ENCODE assay signal across 22 cellular contexts in the genomic region with DNA sequence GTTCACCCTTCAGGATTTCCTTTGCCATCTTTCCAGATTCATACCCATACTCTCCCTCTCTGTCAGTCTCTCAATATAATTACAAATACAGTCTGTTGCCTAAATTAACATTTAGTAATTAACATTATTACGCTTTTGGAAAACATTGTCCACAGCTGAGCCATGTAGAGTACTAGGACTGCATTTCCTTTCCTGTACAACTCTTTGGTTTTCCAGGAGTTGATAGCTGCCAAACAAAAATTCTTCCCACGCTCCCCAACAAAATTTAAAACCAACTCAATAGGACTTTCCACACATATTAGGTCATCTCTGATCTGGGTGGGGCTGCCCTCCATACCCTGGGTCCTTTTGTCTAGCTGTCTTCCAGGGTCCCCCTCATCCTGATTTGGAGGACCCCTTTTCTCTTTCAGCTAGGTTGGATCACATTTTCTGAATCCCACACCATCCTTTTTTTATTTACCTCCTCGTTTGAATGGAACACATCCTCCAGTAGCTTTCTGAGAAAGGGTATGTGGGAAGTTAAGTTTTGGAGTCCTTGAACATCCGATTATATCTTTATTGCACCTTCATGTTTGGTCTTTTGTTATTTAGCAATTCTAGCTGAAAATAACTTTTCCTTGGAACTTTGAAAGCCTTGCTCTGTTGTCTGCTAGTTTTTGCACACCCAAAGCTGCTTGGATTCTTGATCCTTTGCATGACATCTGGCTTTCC. TPM values are rescaled to one million over a fixed set of nuclear protein-coding genes. Genes with fewer than 3 reads are reported as not detected.
"Had no signal": no experiment of that assay in that cellular context is flagged by ENCODE, and none has a peak within 500 bp of the region (broad histone marks: within the 10 kb centered on the region; RNA-seq: fewer than 3 reads in every experiment).

No MANE protein-coding gene starts in this region.

- ATAC-seq: T-cell had no signal

- DNase-seq: Karpas-422, KG1, MG63, NCI-H1092, NCI-H1105 treated with DMSO at 0.1 percent for 48 hours, NCI-H1417 treated with DMSO at 0.1 percent for 48 hours, NCI-H146, NCI-H1694 treated with DMSO at 0.1 percent for 48 hours, NCI-H1930, NCI-H2227 treated with DMSO at 0.1 percent for 48 hours, NCI-H446, NCI-H510A, NCI-H524 treated with DMSO at 0.1 percent for 48 hours, NCI-H69, NCI-H774, SHP77, SK-N-SH, SW 1271, T-cell had no signal

- H3K9me2 ChIP-seq: SK-N-SH had no signal

- H3K4me2 ChIP-seq: SK-N-SH had no signal

- H3K36me3 ChIP-seq: MG63 had no signal

- H3K9ac ChIP-seq: SK-N-SH had no signal

- FAIRE-seq: HTR-8/SVneo had no signal

- H3K27ac ChIP-seq: HL-60 had no signal

- H3K4me3 ChIP-seq: MG63 had no signal

RNA-seq across cellular contexts. Expression of a gene that starts 17.7 kb away (rescaled TPM):
- total RNA-seq: SK-MEL-5 had no signal
- polyA plus RNA-seq: SK-N-SH had no signal
